15 cellular contexts compared by ENCODE assay signal in genomic region chr20:23078994-23079364, GRCh38. TPM values are rescaled to one million over a fixed set of nuclear protein-coding genes. Genes with fewer than 3 reads are reported as not detected.
DNase-seq lines count a peak whose midpoint lies in the region; ATAC-seq, FAIRE-seq and TF ChIP-seq lines count a peak whose summit lies in the region.
"Had no signal": no experiment of that assay in that cellular context is flagged by ENCODE, and none has a peak within 500 bp of the region (broad histone marks: within the 10 kb centered on the region; RNA-seq: fewer than 3 reads in every experiment).

No MANE protein-coding gene starts in this region.

- BruUV-seq in PC-3 (replicated peaks; lab: Mats Ljungman, UMichigan) = no TSS peak

- no peaks in the 10 kb centered on the region for H3K9me1 ChIP-seq in keratinocyte (ENCODE audit: control insufficient read depth, extremely low read depth, insufficient read depth, low read length)

- intact Hi-C loops in PC-3 (cut with micrococcal nuclease) = no loop called here

- H3K9me3 ChIP-seq in DOHH2 (ENCODE audit: control insufficient read depth, insufficient read depth, low read length) (no peaks in the 10 kb centered on the region), PC-3 (ENCODE audit: low read length) (no peaks in the 10 kb centered on the region), keratinocyte (ENCODE audit: control insufficient read depth, low read depth, low read length) (no peaks in the 10 kb centered on the region)
- H3K9me3 ChIP-seq in effector memory CD4-positive, alpha-beta T cell (ENCODE audit: control insufficient read depth, low read length) = no peaks in the 10 kb centered on the region
- H3K9me3 ChIP-seq: body of pancreas had no signal

- peak; percentile 36 for TF ChIP-seq CTCF in DOHH2 (IDR thresholded peaks at IDR 0.05; ENCODE audit: low read depth, low read length, poor library complexity, severe bottlenecking)
- peak; percentile 71 for TF ChIP-seq CTCF in PC-3 (conservative IDR thresholded peaks at IDR 0.05; ENCODE audit: low read depth, low read length)
- TF ChIP-seq CTCF in keratinocyte (optimal IDR thresholded peaks at IDR 0.05 in 1 of 3, IDR thresholded peaks at IDR 0.05 in 1 of 3, conservative IDR thresholded peaks at IDR 0.05 in 1 of 3; ENCODE audit: extremely low read depth in 1 of 3, insufficient read depth in 2 of 3, low read length in 3 of 3) = peak; percentile 14 to 41 (median 34)

- H3K4me1 ChIP-seq in DOHH2 (ENCODE audit: control insufficient read depth, low read length) (no peaks in the 10 kb centered on the region), PC-3 (ENCODE audit: insufficient read depth, low read length) (no peaks in the 10 kb centered on the region), keratinocyte (ENCODE audit: control insufficient read depth, extremely low read depth, insufficient read depth, low read length) (peaks cover 10% of the 10 kb centered on the region)
- H3K4me1 ChIP-seq in effector memory CD4-positive, alpha-beta T cell (ENCODE audit: control insufficient read depth, insufficient read depth, low read length, poor library complexity, severe bottlenecking) = no peaks in the 10 kb centered on the region
- H3K4me1 ChIP-seq: body of pancreas had no signal

- H2AFZ ChIP-seq in PC-3 (ENCODE audit: low read length) (no peak overlapping the region), keratinocyte (ENCODE audit: control insufficient read depth, low read length) (no peak overlapping the region)

- H3K9me2 ChIP-seq in DOHH2 (replicated peaks; ENCODE audit: control insufficient read depth, low read length) (no peaks in the 10 kb centered on the region), PC-3 (replicated peaks; ENCODE audit: low read length) (no peaks in the 10 kb centered on the region)

- H4K20me1 ChIP-seq in DOHH2 (ENCODE audit: control insufficient read depth, insufficient read depth, low read depth, low read length) (no peaks in the 10 kb centered on the region), PC-3 (ENCODE audit: low read length) (no peaks in the 10 kb centered on the region), keratinocyte (ENCODE audit: control insufficient read depth, extremely low read depth, insufficient read depth, low read length) (no peaks in the 10 kb centered on the region)

- POLR2A ChIA-PET in PC-3 (lab: Charles Lee; ENCODE audit: unreplicated experiment) = no interaction called here

- dilution Hi-C loops in keratinocyte (cut with MboI; ENCODE audit: extremely low pct_ligation_motif_present, low sequenced_read_pairs) = no loop called here

- H3K79me2 ChIP-seq in DOHH2 (ENCODE audit: control insufficient read depth, low read length) (no peaks in the 10 kb centered on the region), PC-3 (ENCODE audit: low read length) (no peaks in the 10 kb centered on the region), keratinocyte (ENCODE audit: control insufficient read depth, insufficient read depth, low read length) (no peaks in the 10 kb centered on the region)

- H3K4me2 ChIP-seq in DOHH2 (ENCODE audit: low read length) = no peak overlapping the region
- H3K4me2 ChIP-seq in PC-3 (ENCODE audit: low read length) = no peak overlapping the region
- no peak overlapping the region for H3K4me2 ChIP-seq in keratinocyte (ENCODE audit: control insufficient read depth, extremely low read depth, insufficient read depth, low read depth, low read length)

- ATAC-seq in PC-3 (no peak), HG03442 (IDR thresholded peaks at IDR 0.05; ENCODE audit: unreplicated experiment) (no peak), GM18907 (IDR thresholded peaks at IDR 0.05; ENCODE audit: unreplicated experiment) (no peak)
- ATAC-seq: activated T-cell treated with anti-CD3 and anti-CD28 coated beads, Interleukin-2, amount 50 U/mL, for 4 hours; body of pancreas; Panc1 had no signal

- CTCF ChIA-PET in PC-3 (lab: Charles Lee) = no interaction called here

- peak; percentile 28 for DNase-seq in HuH-7.5 (ENCODE audit: low spot score)
- DNase-seq in PC-3 = peak; percentile 11
- no peak for DNase-seq in keratinocyte (ENCODE audit: low read depth, low spot score)
- no peak for DNase-seq in SIG-M5 treated with dmso at 0.1 percent for 504 hours (lab: John Stamatoyannopoulos, UW; ENCODE audit: unreplicated experiment)
- DNase-seq in effector memory CD4-positive, alpha-beta T cell = no peak
- DNase-seq: activated T-cell treated with anti-CD3 and anti-CD28 coated beads, Interleukin-2, amount 50 U/mL, for 4 hours; KG1; nucleus accumbens had no signal

- H3K27ac ChIP-seq in DOHH2 (ENCODE audit: low read depth, low read length) = no peak overlapping the region
- H3K27ac ChIP-seq in PC-3 (ENCODE audit: low read length) = no peak overlapping the region
- H3K27ac ChIP-seq in keratinocyte (ENCODE audit: control insufficient read depth, insufficient read depth, low read length) = no peak overlapping the region
- no peak overlapping the region for H3K27ac ChIP-seq in effector memory CD4-positive, alpha-beta T cell (ENCODE audit: insufficient read depth, low read length, poor library complexity, severe bottlenecking)
- H3K27ac ChIP-seq: body of pancreas had no signal

- H3K27me3 ChIP-seq in DOHH2 (ENCODE audit: control insufficient read depth, low read length) (no peaks in the 10 kb centered on the region), PC-3 (ENCODE audit: low read length) (peaks cover 25% of the 10 kb centered on the region), keratinocyte (ENCODE audit: control insufficient read depth, extremely low read depth, insufficient read depth, low read length) (no peaks in the 10 kb centered on the region)
- no peaks in the 10 kb centered on the region for H3K27me3 ChIP-seq in effector memory CD4-positive, alpha-beta T cell (replicated peaks; ENCODE audit: control insufficient read depth, insufficient read depth, low read length, poor library complexity, severe bottlenecking)
- H3K27me3 ChIP-seq: body of pancreas had no signal

- H3K36me3 ChIP-seq in DOHH2 (ENCODE audit: control insufficient read depth, low read length) = no peaks in the 10 kb centered on the region
- no peaks in the 10 kb centered on the region for H3K36me3 ChIP-seq in PC-3 (ENCODE audit: low read depth, low read length)
- no peaks in the 10 kb centered on the region for H3K36me3 ChIP-seq in keratinocyte (ENCODE audit: control insufficient read depth in 2 of 2, extremely low read depth in 1 of 2, insufficient read depth in 2 of 2, low read length in 2 of 2)
- no peaks in the 10 kb centered on the region for H3K36me3 ChIP-seq in effector memory CD4-positive, alpha-beta T cell (ENCODE audit: control insufficient read depth, insufficient read depth, low read length)

- no peak for FAIRE-seq in keratinocyte (lab: Jason Lieb, UNC)
- FAIRE-seq: GM18507 had no signal

- no peaks in the 10 kb centered on the region for H3F3A ChIP-seq in DOHH2 (ENCODE audit: control insufficient read depth, insufficient read depth)
- no peaks in the 10 kb centered on the region for H3F3A ChIP-seq in PC-3 (ENCODE audit: low read length, unreplicated experiment)

- H3K9ac ChIP-seq in PC-3 (ENCODE audit: low read length) = no peak overlapping the region
- no peak overlapping the region for H3K9ac ChIP-seq in keratinocyte (ENCODE audit: control insufficient read depth, extremely low read depth, insufficient read depth, low read length)

- H3K4me3 ChIP-seq in DOHH2 (ENCODE audit: low read length) = no peak overlapping the region
- no peak overlapping the region for H3K4me3 ChIP-seq in PC-3 (ENCODE audit: low read length)
- no peak overlapping the region for H3K4me3 ChIP-seq in keratinocyte (ENCODE audit: control insufficient read depth in 2 of 3, extremely low read depth in 1 of 3, insufficient read depth in 2 of 3, low read depth in 1 of 3, low read length in 3 of 3)
- H3K4me3 ChIP-seq in effector memory CD4-positive, alpha-beta T cell (ENCODE audit: insufficient read depth, low read depth, low read length, poor library complexity, severe bottlenecking) = no peak overlapping the region
- H3K4me3 ChIP-seq: body of pancreas had no signal

RNA-seq across cellular contexts. Expression of gene CD93, which starts 7.1 kb away (rescaled TPM):
- total RNA-seq in PC-3 (2014; rRNA removed) = not detected in 2 replicates
- 0.01 TPM in 1 of 3 replicates, not detected in the others for polyA plus RNA-seq in keratinocyte
- polyA plus RNA-seq in keratinocyte (2011; ENCODE audit: low read depth) = 0.06 TPM
- polyA plus RNA-seq in keratinocyte (2011; cell fraction: cytosol; rRNA removed) = not detected in 2 replicates
- polyA plus RNA-seq in keratinocyte (2011; cell fraction: nucleus; rRNA removed) = 0.01 and 0.05 TPM in 2 replicates
- 0.04 TPM in 1 of 2 replicates, not detected in the other for polyA plus RNA-seq in keratinocyte (2012; ENCODE audit: low replicate concordance)
- polyA minus RNA-seq in keratinocyte = 0.03 to 0.16 TPM (median 0.13 TPM) in 3 replicates
- polyA minus RNA-seq in keratinocyte (2011; cell fraction: cytosol; rRNA and poly(A)+ RNA removed) = not detected
- not detected in 2 replicates for polyA minus RNA-seq in keratinocyte (2011; cell fraction: nucleus; rRNA and poly(A)+ RNA removed)
- total RNA-seq: fibroblast of lung had no signal

RNA-seq across cellular contexts. Expression of gene THBD, which starts 29.5 kb away (rescaled TPM):
- 3.1 and 4.5 TPM in 2 replicates for total RNA-seq in PC-3 (2014; rRNA removed)
- polyA plus RNA-seq in keratinocyte = 2.1 to 6.2 TPM (median 4.7 TPM) in 3 replicates
- 8.9 TPM for polyA plus RNA-seq in keratinocyte (2011; ENCODE audit: low read depth)
- polyA plus RNA-seq in keratinocyte (2011; cell fraction: cytosol; rRNA removed) = 2.0 and 2.1 TPM in 2 replicates
- 11.2 and 11.4 TPM in 2 replicates for polyA plus RNA-seq in keratinocyte (2011; cell fraction: nucleus; rRNA removed)
- polyA plus RNA-seq in keratinocyte (2012; ENCODE audit: low replicate concordance) = 1.9 and 19.0 TPM in 2 replicates
- polyA minus RNA-seq in keratinocyte = 1.6 to 4.6 TPM (median 3.7 TPM) in 3 replicates
- polyA minus RNA-seq in keratinocyte (2011; cell fraction: cytosol; rRNA and poly(A)+ RNA removed) = 3.8 TPM
- polyA minus RNA-seq in keratinocyte (2011; cell fraction: nucleus; rRNA and poly(A)+ RNA removed) = 9.2 and 9.4 TPM in 2 replicates

RNA-seq across cellular contexts. Expression of gene SSTR4, which starts 43.9 kb away (rescaled TPM):
- not detected in 2 replicates for total RNA-seq in PC-3 (2014; rRNA removed)
- not detected in 3 replicates for polyA plus RNA-seq in keratinocyte
- polyA plus RNA-seq in keratinocyte (2011; ENCODE audit: low read depth) = not detected
- not detected in 2 replicates for polyA plus RNA-seq in keratinocyte (2011; cell fraction: cytosol; rRNA removed)
- not detected in 2 replicates for polyA plus RNA-seq in keratinocyte (2011; cell fraction: nucleus; rRNA removed)
- polyA plus RNA-seq in keratinocyte (2012; ENCODE audit: low replicate concordance) = not detected in 2 replicates
- not detected in 3 replicates for polyA minus RNA-seq in keratinocyte
- not detected for polyA minus RNA-seq in keratinocyte (2011; cell fraction: cytosol; rRNA and poly(A)+ RNA removed)
- polyA minus RNA-seq in keratinocyte (2011; cell fraction: nucleus; rRNA and poly(A)+ RNA removed) = not detected in 2 replicates
- total RNA-seq: activated T-cell treated with anti-CD3 and anti-CD28 coated beads, Interleukin-2, amount 50 U/mL, for 4 hours; body of pancreas; fibroblast of lung had no signal
- polyA plus RNA-seq: fibroblast of lung had no signal

Comparison
In these comparisons a context has a peak if more than half of its experiments do, and no peak if none do; other contexts are left out.
1. DNase-seq: peak in HuH-7.5 (single experiment) and PC-3 (single experiment); none in keratinocyte (single experiment), SIG-M5 treated with dmso at 0.1 percent for 504 hours (single experiment) and effector memory CD4-positive, alpha-beta T cell (0 of 3).
2. Peak in every context shown above with its lines, with median percentiles within 50 percentile points of each other: CTCF ChIP-seq.